In genomic region chr17:33303254-33303653, GRCh38 we compare ENCODE assay signal across 21 cellular contexts. TPM values are rescaled to one million over a fixed set of nuclear protein-coding genes. Genes with fewer than 3 reads are reported as not detected.
DNase-seq lines count a peak whose midpoint lies in the region; ATAC-seq and TF ChIP-seq lines count a peak whose summit lies in the region.
"Had no signal": no experiment of that assay in that cellular context is flagged by ENCODE, and none has a peak within 500 bp of the region (broad histone marks: within the 10 kb centered on the region; RNA-seq: fewer than 3 reads in every experiment).

No MANE protein-coding gene starts in this region.

- H3K4me3 Mint-ChIP-seq in CD8-positive, alpha-beta T cell: no peak overlapping the region
- H3K4me3 Mint-ChIP-seq: CD14-positive monocyte; CD4-positive, alpha-beta T cell; GM23338; H9; HFFc6 had no signal

- TF ChIP-seq CTCF in CD8-positive, alpha-beta T cell (IDR thresholded peaks at IDR 0.05): no peak
- no peak for TF ChIP-seq CTCF in VCaP (conservative IDR thresholded peaks at IDR 0.05)
- no peak for TF ChIP-seq CTCF in brain microvascular endothelial cell (IDR thresholded peaks at IDR 0.05; ENCODE audit: low read depth, low read length, missing control alignments)

- H3K36me3 ChIP-seq in CD8-positive, alpha-beta T cell (ENCODE audit: insufficient read depth, low read length): no peaks in the 10 kb centered on the region
- no peaks in the 10 kb centered on the region for H3K36me3 ChIP-seq in brain microvascular endothelial cell (replicated peaks)

- H3K4me1 Mint-ChIP-seq in CD8-positive, alpha-beta T cell (ENCODE audit: low read depth): peaks cover 21% of the 10 kb centered on the region
- H3K4me1 Mint-ChIP-seq: CD14-positive monocyte had no signal

- no peaks in the 10 kb centered on the region for H3K9me3 Mint-ChIP-seq in CD8-positive, alpha-beta T cell

- in situ Hi-C loops in brain microvascular endothelial cell (cut with HindIII; ENCODE audit: low pct_ligation_motif_present, low sequenced_read_pairs): no loop called here

- peaks cover 13% of the 10 kb centered on the region for H3K4me1 ChIP-seq in CD8-positive, alpha-beta T cell (ENCODE audit: insufficient read depth, low read length)

- no peak overlapping the region for H3K4me3 ChIP-seq in CD8-positive, alpha-beta T cell (ENCODE audit: low read depth, low read length)
- H3K4me3 ChIP-seq in brain microvascular endothelial cell (ENCODE audit: low read depth, low read length): no peak overlapping the region
- H3K4me3 ChIP-seq: GM12878, GM23338 had no signal

- no peaks in the 10 kb centered on the region for H3K9me3 ChIP-seq in CD8-positive, alpha-beta T cell (ENCODE audit: low read length)

- POLR2A ChIA-PET in CD8-positive, alpha-beta T cell (lab: Charles Lee): no interaction called here

- peak overlapping the region; percentile 41 for H3K27ac Mint-ChIP-seq in CD8-positive, alpha-beta T cell
- H3K27ac Mint-ChIP-seq: CD14-positive monocyte; CD4-positive, alpha-beta T cell; GM23338; H9; HFFc6 had no signal

- CTCF ChIA-PET in CD8-positive, alpha-beta T cell (lab: Charles Lee): no interaction called here

- H3K36me3 Mint-ChIP-seq in CD8-positive, alpha-beta T cell: no peaks in the 10 kb centered on the region
- H3K36me3 Mint-ChIP-seq: CD14-positive monocyte had no signal

- intact Hi-C loops in CD8-positive, alpha-beta T cell (cut with DNase I, micrococcal nuclease): no loop called here

- ATAC-seq in CD8-positive, alpha-beta T cell: no peak
- no peak for ATAC-seq in GM21390 (IDR thresholded peaks at IDR 0.05; ENCODE audit: unreplicated experiment)
- ATAC-seq: GM12878, GM23338, HCT116 had no signal

- DNase-seq in CD8-positive, alpha-beta T cell: no peak
- peak; percentile 69 for DNase-seq in NOMO-1 treated with DMSO at 0.1 percent for 48 hours (lab: John Stamatoyannopoulos, UW; ENCODE audit: unreplicated experiment)
- no peak for DNase-seq in brain microvascular endothelial cell
- no peak for DNase-seq in DMS153 treated with DMSO at 0.1 percent for 48 hours (lab: John Stamatoyannopoulos, UW; ENCODE audit: unreplicated experiment)
- no peak for DNase-seq in activated CD4-positive, alpha-beta T cell treated with anti-CD3 and anti-CD28 coated beads, Interleukin-2, amount 50 U/mL, for 4 hours
- DNase-seq: Calu3; CD4-positive, alpha-beta T cell; COR-L47; DMS79; EL; GDM1; H9; HFFc6 had no signal

- H3K27me3 ChIP-seq in CD8-positive, alpha-beta T cell (ENCODE audit: insufficient read depth, low read length): no peaks in the 10 kb centered on the region
- H3K27me3 ChIP-seq in brain microvascular endothelial cell (replicated peaks): no peaks in the 10 kb centered on the region

- peaks cover 7% of the 10 kb centered on the region for H3K27me3 Mint-ChIP-seq in CD8-positive, alpha-beta T cell (ENCODE audit: low read depth)

- H3K27ac ChIP-seq in CD8-positive, alpha-beta T cell (ENCODE audit: low read depth, low read length): no peak overlapping the region
- H3K27ac ChIP-seq in VCaP: peak overlapping the region; percentile 75
- H3K27ac ChIP-seq in brain microvascular endothelial cell: no peak overlapping the region

RNA-seq across cellular contexts. Expression of gene ASIC2, which starts 10.2 kb away (rescaled TPM):
- not detected for total RNA-seq in CD8-positive, alpha-beta T cell
- total RNA-seq: A172; Calu3; CD4-positive, alpha-beta T cell; GM12878; H4; HFFc6 had no signal
